In genomic region chr11:75768112-75768908, GRCh38 we compare ENCODE assay signal across 8 cellular contexts. TPM values are rescaled to one million over a fixed set of nuclear protein-coding genes. Genes with fewer than 3 reads are reported as not detected.
DNase-seq lines count a peak whose midpoint lies in the region; ATAC-seq and TF ChIP-seq lines count a peak whose summit lies in the region.

Gene DGAT2 (plus strand): TSS chr11:75768778. CDS start chr11:75768992, 214 bp downstream.

- RAD21 ChIA-PET in HCT116 (lab: Charles Lee; ENCODE audit: low non-redundant PET in 1 of 2, low total read pairs in 2 of 2, uncharacterized antibody in 2 of 2, unreplicated experiment in 2 of 2), result no interaction called here

- H3K9me3 ChIP-seq in HCT116 (ENCODE audit: control insufficient read depth in 1 of 2, insufficient read depth in 1 of 2, low read depth in 1 of 2, low read length in 2 of 2) (no peaks in the 10 kb centered on the region), MM.1S (replicated peaks; ENCODE audit: insufficient read depth, low read length) (no peaks in the 10 kb centered on the region), gastroesophageal sphincter (no peaks in the 10 kb centered on the region), thoracic aorta (no peaks in the 10 kb centered on the region)

- H3K4me1 ChIP-seq in HCT116 (ENCODE audit: control insufficient read depth in 1 of 2, insufficient read depth in 2 of 2, low read length in 2 of 2), result peaks cover 9 to 17% of the 10 kb centered on the region in 2 experiments
- H3K4me1 ChIP-seq in MM.1S (ENCODE audit: low read length), result peaks cover 17% of the 10 kb centered on the region
- H3K4me1 ChIP-seq in gastroesophageal sphincter, result peaks cover 0 to 22% (median 12%) of the 10 kb centered on the region in 3 donors
- peaks cover 6 to 22% of the 10 kb centered on the region in 2 donors for H3K4me1 ChIP-seq in thoracic aorta (ENCODE audit: control insufficient read depth in 1 of 2, low read depth in 2 of 2)

- H3K36me3 ChIP-seq in HCT116 (ENCODE audit: control insufficient read depth in 1 of 2, insufficient read depth in 2 of 2, low read length in 2 of 2) (no peaks in the 10 kb centered on the region), MM.1S (replicated peaks; ENCODE audit: insufficient read depth, low read length) (no peaks in the 10 kb centered on the region), gastroesophageal sphincter (no peaks in the 10 kb centered on the region), thoracic aorta (no peaks in the 10 kb centered on the region)

- peak in 2 of 3 experiments; percentile 9 to 15; a peak in 1 of 6 replicates for TF ChIP-seq CTCF in HCT116 (IDR thresholded peaks at IDR 0.05 in 2 of 3, conservative IDR thresholded peaks at IDR 0.05 in 1 of 3; ENCODE audit: borderline replicate concordance in 1 of 3, insufficient read depth in 1 of 3, low read depth in 2 of 3, low read length in 2 of 3)
- TF ChIP-seq CTCF in MM.1S (IDR thresholded peaks at IDR 0.05; ENCODE audit: low read length), result peak; percentile 41
- peak in 3 of 4 experiments; percentile 12 to 40 (median 39) for TF ChIP-seq CTCF in gastroesophageal sphincter (IDR thresholded peaks at IDR 0.05)
- no peak for TF ChIP-seq CTCF in omental fat pad (IDR thresholded peaks at IDR 0.05)
- TF ChIP-seq CTCF in thoracic aorta (IDR thresholded peaks at IDR 0.05), result peak; percentile 22

- H3K9me2 ChIP-seq in HCT116 (ENCODE audit: insufficient read depth) (no peaks in the 10 kb centered on the region), MM.1S (replicated peaks; ENCODE audit: insufficient read depth, low read length) (no peaks in the 10 kb centered on the region)

- no peak for TF ChIP-seq POLR2A in HCT116 (IDR thresholded peaks at IDR 0.05; ENCODE audit: borderline replicate concordance, extremely low read depth, insufficient read depth, insufficient read length)
- peak in 1 of 2 donors; percentile 24 for TF ChIP-seq POLR2A in gastroesophageal sphincter (IDR thresholded peaks at IDR 0.05)

- peak within 1 kb of the TSS; percentile 55; the same call in 1 of the 2 replicates for H3K27ac ChIP-seq in HCT116 (ENCODE audit: low read depth, low read length)
- peak within 1 kb of the TSS; percentile 57; the same call in 1 of the 2 replicates for H3K27ac ChIP-seq in MM.1S (ENCODE audit: low read length)
- H3K27ac ChIP-seq in gastroesophageal sphincter, result peak within 1 kb of the TSS in 2 of 4 donors; percentile 43 to 64
- H3K27ac ChIP-seq in thoracic aorta, result peak within 1 kb of the TSS in 1 of 2 donors; percentile 5

- CTCF ChIA-PET in HCT116 (lab: Charles Lee), result no interaction called here

- peak within 1 kb of the TSS; percentile 19 for H2AFZ ChIP-seq in HCT116 (ENCODE audit: low read depth, low read length, poor library complexity, severe bottlenecking)
- peak within 1 kb of the TSS; percentile 91 for H2AFZ ChIP-seq in MM.1S (ENCODE audit: low read length)

- H3K79me2 ChIP-seq in HCT116 (ENCODE audit: insufficient read depth, low read length) (no peaks in the 10 kb centered on the region), MM.1S (ENCODE audit: low read length) (peaks cover 7% of the 10 kb centered on the region)

- ATAC-seq in HCT116, result peak; percentile 93
- peak; percentile 89 for ATAC-seq in gastroesophageal sphincter
- ATAC-seq in omental fat pad (ENCODE audit: low FRiP score), result peak; percentile 74
- ATAC-seq in thoracic aorta (ENCODE audit: insufficient number of reproducible peaks, low FRiP score, low read depth), result peak; percentile 63

- POLR2A ChIA-PET in HCT116 (lab: Charles Lee), result no interaction called here

- H3K9ac ChIP-seq in HCT116 (ENCODE audit: low read length), result peak within 1 kb of the TSS; percentile 61
- H3K9ac ChIP-seq in MM.1S (ENCODE audit: low read length), result peak within 1 kb of the TSS; percentile 94

- WGBS in gastroesophageal sphincter (ENCODE audit: low coverage in 1 of 2), 2 donors, result 4% methylated on average over 4 of the region's 66 CpGs; no CpG with 5 or more reads in 1 of the 2 donors

- H4K20me1 ChIP-seq in HCT116 (ENCODE audit: insufficient read depth) (no peaks in the 10 kb centered on the region), MM.1S (ENCODE audit: insufficient read depth, low read length) (no peaks in the 10 kb centered on the region)

- H3F3A ChIP-seq in MM.1S (ENCODE audit: insufficient read depth, low read length), result no peaks in the 10 kb centered on the region; the same call in 1 of the 2 replicates

- peak within 1 kb of the TSS; percentile 84 for H3K4me2 ChIP-seq in HCT116 (ENCODE audit: low read length)
- H3K4me2 ChIP-seq in MM.1S (ENCODE audit: low read depth, low read length), result peak within 1 kb of the TSS; percentile 99

- no peak for TF ChIP-seq RAD21 in HCT116 (IDR thresholded peaks at IDR 0.05; ENCODE audit: low read depth)

- intact Hi-C loops in HCT116 (cut with micrococcal nuclease), result no loop called here

- no TSS peak for BruUV-seq in HCT116 (replicated peaks; lab: Mats Ljungman, UMichigan)

- H3K4me3 ChIP-seq in HCT116 (replicated peaks in 1 of 2; ENCODE audit: low read depth in 1 of 2, low read length in 2 of 2) (peak within 1 kb of the TSS; percentile 35 to 54), MM.1S (ENCODE audit: low read length) (peak within 1 kb of the TSS; percentile 79), gastroesophageal sphincter (peak within 1 kb of the TSS; percentile 29 to 55), thoracic aorta (peak within 1 kb of the TSS; percentile 73)

- peaks cover 6% of the 10 kb centered on the region; the same call in 1 of the 2 replicates for H3K27me3 ChIP-seq in HCT116 (ENCODE audit: insufficient read depth, low read length)
- H3K27me3 ChIP-seq in MM.1S (replicated peaks; ENCODE audit: insufficient read depth, low read length), result no peaks in the 10 kb centered on the region
- H3K27me3 ChIP-seq in gastroesophageal sphincter, result peaks cover 14% of the 10 kb centered on the region
- no peaks in the 10 kb centered on the region for H3K27me3 ChIP-seq in thoracic aorta (replicated peaks; ENCODE audit: insufficient read depth)

- TF ChIP-seq EP300 in gastroesophageal sphincter (IDR thresholded peaks at IDR 0.05), result no peak

- DNase-seq in GDM1 (lab: John Stamatoyannopoulos, UW), result peak; percentile 53
- peak; percentile 47 for DNase-seq in HCT116 (ENCODE audit: low read depth, low spot score)
- DNase-seq in MM.1S, result peak; percentile 85
- peak; percentile 61 for DNase-seq in SHP77 treated with DMSO at 0.1 percent for 48 hours (lab: John Stamatoyannopoulos, UW)
- DNase-seq in activated gamma-delta T cell (lab: John Stamatoyannopoulos, UW), result peak; percentile 56
- DNase-seq in omental fat pad (ENCODE audit: low spot score), result no peak
- DNase-seq in thoracic aorta (ENCODE audit: low spot score), result no peak

TF ChIP-seq in HCT116, 20 proteins besides CTCF, POLR2A, EP300 and RAD21 (continues in another document):
- TF ChIP-seq TCF7L2 (IDR thresholded peaks at IDR 0.05; ENCODE audit: borderline replicate concordance, extremely low read depth, insufficient read depth, insufficient read length), result peak; percentile 24
- no peak for TF ChIP-seq EZH2 (IDR thresholded peaks at IDR 0.05)
- TF ChIP-seq SIN3A (IDR thresholded peaks at IDR 0.05; ENCODE audit: low read depth), result no peak
- TF ChIP-seq SP1 (IDR thresholded peaks at IDR 0.05; ENCODE audit: low read depth), result peak; percentile 82
- peak; percentile 71; the same call in 1 of the 2 replicates for TF ChIP-seq JUND (IDR thresholded peaks at IDR 0.05)
- TF ChIP-seq ELF1 (IDR thresholded peaks at IDR 0.05; ENCODE audit: borderline replicate concordance, low read depth), result no peak
- TF ChIP-seq ZNF274 (IDR thresholded peaks at IDR 0.05; ENCODE audit: low read depth, low read length), result no peak
- TF ChIP-seq SRF (IDR thresholded peaks at IDR 0.05; ENCODE audit: low read depth), result no peak
- TF ChIP-seq EGR1 (IDR thresholded peaks at IDR 0.05; ENCODE audit: low read depth), result no peak
- no peak for TF ChIP-seq ATF3 (IDR thresholded peaks at IDR 0.05)
- TF ChIP-seq CEBPB (IDR thresholded peaks at IDR 0.05; ENCODE audit: low read depth), result no peak
- no peak for TF ChIP-seq FOSL1 (IDR thresholded peaks at IDR 0.05; ENCODE audit: low read depth)
- peak; percentile 99 for TF ChIP-seq MAX (IDR thresholded peaks at IDR 0.05)
- TF ChIP-seq EZH2phosphoT487 (IDR thresholded peaks at IDR 0.05; ENCODE audit: borderline replicate concordance), result no peak
- no peak for TF ChIP-seq ZFX (IDR thresholded peaks at IDR 0.05)

RNA-seq across cellular contexts. Expression of gene DGAT2, which starts in this region (rescaled TPM):
- total RNA-seq in HCT116 (2021; ENCODE audit: unreplicated experiment) (2.4 TPM), gastroesophageal sphincter (10 to 100 TPM in 1 of 4 donors, 1 to 10 TPM in 2, under 1 TPM in 1; 0.74 to 14.4 (median 1.5) TPM), omental fat pad (100 to 1,000 TPM in 3 of 4 donors, 10 to 100 TPM in 1; 67.7 to 663 (median 270) TPM), thoracic aorta (1 to 10 TPM; 2.3 to 3.4 TPM)
- polyA plus RNA-seq in HCT116 (2012), result 5.9 and 6.2 TPM in 2 replicates

Comparison
In these comparisons a context has a peak if more than half of its experiments do, and no peak if none do; other contexts are left out.
1. RNA of gene DGAT2 (total RNA-seq): 67.7 to 663 TPM in omental fat pad; 2.3 to 3.4 TPM in thoracic aorta, 2.4 TPM in HCT116 (single experiment) and 0.74 to 14.4 TPM in gastroesophageal sphincter; every median in the first group is over 4 times any median in the second.
2. DNase-seq: peak in GDM1 (single experiment), HCT116 (single experiment), MM.1S (single experiment), SHP77 treated with DMSO at 0.1 percent for 48 hours (single experiment) and activated gamma-delta T cell (single experiment); none in omental fat pad (single experiment) and thoracic aorta (single experiment).
3. CTCF ChIP-seq: peak in HCT116 (2 of 3), MM.1S (single experiment), gastroesophageal sphincter (3 of 4) and thoracic aorta (single experiment); none in omental fat pad (0 of 3).
4. Peak in every context shown above with its lines, with median percentiles within 50 percentile points of each other: ATAC-seq and H3K4me3 ChIP-seq.